18 cellular contexts compared by ENCODE assay signal in the genomic region with DNA sequence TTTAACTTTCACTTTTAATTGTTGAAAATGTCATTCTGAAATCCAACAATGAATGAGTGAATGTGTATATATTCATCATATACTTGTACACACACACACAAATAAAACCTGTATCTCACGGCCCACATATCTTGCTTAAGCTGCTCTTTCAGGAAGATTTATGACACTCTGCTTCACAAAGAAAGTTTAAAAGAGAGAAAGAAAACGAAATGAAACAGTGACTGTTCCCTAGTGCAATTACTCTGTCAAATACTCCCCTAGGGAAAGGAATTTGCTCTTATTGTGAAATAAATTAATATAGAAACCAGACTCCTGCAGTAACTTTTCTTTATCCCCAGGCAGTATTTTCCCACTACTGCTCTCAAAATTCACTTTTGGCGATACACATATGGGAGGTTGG.
DNase-seq lines count a peak whose midpoint lies in the region; ATAC-seq and TF ChIP-seq lines count a peak whose summit lies in the region.
"Had no signal": no experiment of that assay in that cellular context is flagged by ENCODE, and none has a peak within 500 bp of the region (broad histone marks: within the 10 kb centered on the region; RNA-seq: fewer than 3 reads in every experiment).

No MANE protein-coding gene starts in this region.

- no peak for TF ChIP-seq POLR2A in uterus (IDR thresholded peaks at IDR 0.05)

- H3K4me1 ChIP-seq in uterus = peaks cover 0 to 4% of the 10 kb centered on the region in 2 donors
- H3K4me1 ChIP-seq: BE2C had no signal

- intact Hi-C loops in uterus (cut with DNase I; ENCODE audit: low total_unique reads) (no loop called here), Right ventricle myocardium superior (cut with DNase I) (no loop called here), left colon (cut with DNase I, micrococcal nuclease) (no loop called here)

- H3K27me3 ChIP-seq in uterus = no peaks in the 10 kb centered on the region
- H3K27me3 ChIP-seq: BE2C had no signal

- peak overlapping the region; percentile 46 to 60 for H3K27ac ChIP-seq in uterus
- H3K27ac ChIP-seq: HL-60 had no signal

- ATAC-seq in Right ventricle myocardium superior (ENCODE audit: poor library complexity) (no peak), left colon (no peak)
- ATAC-seq: CD8-positive, alpha-beta T cell; GM23338; K562 had no signal

- no peaks in the 10 kb centered on the region for H3K9me3 ChIP-seq in uterus
- H3K9me3 ChIP-seq: BE2C had no signal

- TF ChIP-seq CTCF in AG10803 (conservative IDR thresholded peaks at IDR 0.05; ENCODE audit: low read length) = 0 out of 2 replicates have a peak, but pooled peaks have one; percentile 4
- TF ChIP-seq CTCF in uterus (IDR thresholded peaks at IDR 0.05) = no peak

- no peaks in the 10 kb centered on the region for H3K36me3 ChIP-seq in uterus
- H3K36me3 ChIP-seq: BE2C had no signal

- DNase-seq in AG10803 (ENCODE audit: low read depth) (no peak), epidermal melanocyte (ENCODE audit: insufficient read length, low spot score) (peak; percentile 36), left kidney (ENCODE audit: low read depth, low spot score) (peak; percentile 63), uterus (no peak), H4 (ENCODE audit: low spot score) (no peak), Right ventricle myocardium superior (no peak), left colon (no peak)
- DNase-seq: ACHN; BE2C; CD8-positive, alpha-beta T cell; COR-L47; DMS153; DMS79 treated with DMSO at 0.1 percent for 48 hours; EL; H9 had no signal

- H3K4me3 ChIP-seq in AG10803 (ENCODE audit: low read length) = no peak overlapping the region
- no peak overlapping the region for H3K4me3 ChIP-seq in uterus
- H3K4me3 ChIP-seq: GM23338, K562 had no signal

Comparison
In these comparisons a context has a peak if more than half of its experiments do, and no peak if none do; other contexts are left out.
1. DNase-seq: peak in epidermal melanocyte (single experiment) and left kidney (single experiment); none in AG10803 (single experiment), uterus (0 of 2), H4 (single experiment), Right ventricle myocardium superior (single experiment) and left colon (0 of 2).